In the genomic region with DNA sequence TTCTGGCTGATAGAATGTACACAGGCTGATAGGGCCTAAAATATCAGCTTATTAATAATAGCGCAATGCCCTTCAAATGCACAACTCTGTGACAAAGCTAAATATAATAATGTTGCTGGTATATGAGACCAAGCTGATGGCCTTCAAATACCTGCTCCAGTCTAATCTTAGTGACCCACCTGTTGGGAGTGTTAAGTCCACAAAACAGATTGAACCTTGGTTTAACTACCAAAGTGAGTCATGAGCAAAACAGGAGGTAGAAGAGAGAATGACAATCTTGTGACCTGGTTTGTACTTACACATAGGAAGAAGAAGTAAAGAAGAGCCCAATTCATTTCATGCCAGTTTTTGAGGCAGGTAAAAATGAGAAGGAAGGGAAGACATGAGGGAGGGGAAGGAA, we compare ENCODE assay signal across 17 cellular contexts.
A peak's percentile ranks its signal among the peaks of the same experiment; 100 is the strongest.
DNase-seq lines count a peak whose midpoint lies in the region; ATAC-seq and TF ChIP-seq lines count a peak whose summit lies in the region.
"Had no signal": no experiment of that assay in that cellular context is flagged by ENCODE, and none has a peak within 500 bp of the region (broad histone marks: within the 10 kb centered on the region; RNA-seq: fewer than 3 reads in every experiment).

No MANE protein-coding gene starts in this region.

- H3K27ac ChIP-seq in SJSA1 (peak overlapping the region; percentile 48), esophagus muscularis mucosa (replicated peaks in 1 of 4) (no peak overlapping the region)
- H3K27ac ChIP-seq: BLaER1 treated with 17β-estradiol and CSF1 and Interleukin-3, amounts not matched to agents 10 nM and 100 nM had no signal

- H3K4me3 Mint-ChIP-seq in progenitor cell of endocrine pancreas (ENCODE audit: low read depth) = no peak overlapping the region
- H3K4me3 Mint-ChIP-seq in activated naive CD4-positive, alpha-beta T cell treated with anti-CD3 and anti-CD28 coated beads, Interleukin-2, amount 10 ng/mL, durations not matched to agents 7 days and 5 days = no peak overlapping the region
- no peak overlapping the region for H3K4me3 Mint-ChIP-seq in effector memory CD8-positive, alpha-beta T cell
- H3K4me3 Mint-ChIP-seq in glutamatergic neuron (ENCODE audit: unreplicated experiment) = no peak overlapping the region
- H3K4me3 Mint-ChIP-seq: B cell; CD8-positive, alpha-beta T cell; GM23338 had no signal

- H3K9me3 ChIP-seq in SJSA1 (replicated peaks) (no peaks in the 10 kb centered on the region), esophagus muscularis mucosa (no peaks in the 10 kb centered on the region)
- H3K9me3 ChIP-seq: BLaER1 treated with 17β-estradiol and CSF1 and Interleukin-3, amounts not matched to agents 10 nM and 100 nM had no signal

- H3K4me1 Mint-ChIP-seq in progenitor cell of endocrine pancreas (ENCODE audit: low read depth) (peaks cover 3% of the 10 kb centered on the region), glutamatergic neuron (ENCODE audit: low read depth, unreplicated experiment) (no peaks in the 10 kb centered on the region)
- H3K4me1 Mint-ChIP-seq in activated naive CD4-positive, alpha-beta T cell treated with anti-CD3 and anti-CD28 coated beads, Interleukin-2, amount 10 ng/mL, durations not matched to agents 7 days and 5 days = no peaks in the 10 kb centered on the region
- no peaks in the 10 kb centered on the region for H3K4me1 Mint-ChIP-seq in effector memory CD8-positive, alpha-beta T cell (ENCODE audit: low read depth in 2 of 2)
- H3K4me1 Mint-ChIP-seq: B cell had no signal

- peaks cover 8% of the 10 kb centered on the region for H3K9me3 Mint-ChIP-seq in progenitor cell of endocrine pancreas (ENCODE audit: low read depth)
- H3K9me3 Mint-ChIP-seq in activated naive CD4-positive, alpha-beta T cell treated with anti-CD3 and anti-CD28 coated beads, Interleukin-2, amount 10 ng/mL, durations not matched to agents 7 days and 5 days = no peaks in the 10 kb centered on the region
- H3K9me3 Mint-ChIP-seq in effector memory CD8-positive, alpha-beta T cell = no peaks in the 10 kb centered on the region
- H3K9me3 Mint-ChIP-seq in glutamatergic neuron (ENCODE audit: unreplicated experiment) = peaks cover 2% of the 10 kb centered on the region
- H3K9me3 Mint-ChIP-seq: CD8-positive, alpha-beta T cell had no signal

- no peak for TF ChIP-seq EP300 in esophagus muscularis mucosa (IDR thresholded peaks at IDR 0.05)

- no peak for TF ChIP-seq POLR2A in esophagus muscularis mucosa (IDR thresholded peaks at IDR 0.05; ENCODE audit: low read depth)

- TF ChIP-seq CTCF in progenitor cell of endocrine pancreas (IDR thresholded peaks at IDR 0.05; ENCODE audit: unreplicated experiment) = no peak
- no peak for TF ChIP-seq CTCF in esophagus muscularis mucosa (IDR thresholded peaks at IDR 0.05)
- TF ChIP-seq CTCF in glutamatergic neuron (IDR thresholded peaks at IDR 0.05; ENCODE audit: partially characterized antibody, unreplicated experiment) = no peak

- ATAC-seq in effector memory CD8-positive, alpha-beta T cell (replicated peaks) = no peak
- ATAC-seq: CD8-positive, alpha-beta T cell; GM23338; K562 had no signal

- H3K36me3 ChIP-seq in SJSA1 (no peaks in the 10 kb centered on the region), esophagus muscularis mucosa (no peaks in the 10 kb centered on the region)
- H3K36me3 ChIP-seq: BLaER1 treated with 17β-estradiol and CSF1 and Interleukin-3, amounts not matched to agents 10 nM and 100 nM had no signal

- 100% methylated on average over 1 of the region's 1 CpG for WGBS in esophagus muscularis mucosa

- H3K27me3 ChIP-seq in SJSA1 (replicated peaks) = no peaks in the 10 kb centered on the region
- no peaks in the 10 kb centered on the region for H3K27me3 ChIP-seq in esophagus muscularis mucosa
- H3K27me3 ChIP-seq: BLaER1 treated with 17β-estradiol and CSF1 and Interleukin-3, amounts not matched to agents 10 nM and 100 nM had no signal

- H3K36me3 Mint-ChIP-seq in progenitor cell of endocrine pancreas (ENCODE audit: insufficient read depth) (peaks cover 6% of the 10 kb centered on the region), glutamatergic neuron (ENCODE audit: unreplicated experiment) (peaks cover 4% of the 10 kb centered on the region)
- H3K36me3 Mint-ChIP-seq in activated naive CD4-positive, alpha-beta T cell treated with anti-CD3 and anti-CD28 coated beads, Interleukin-2, amount 10 ng/mL, durations not matched to agents 7 days and 5 days = no peaks in the 10 kb centered on the region
- H3K36me3 Mint-ChIP-seq in effector memory CD8-positive, alpha-beta T cell (ENCODE audit: insufficient read depth) = no peaks in the 10 kb centered on the region
- H3K36me3 Mint-ChIP-seq: CD8-positive, alpha-beta T cell had no signal

- CTCF ChIA-PET in activated naive CD4-positive, alpha-beta T cell treated with anti-CD3 and anti-CD28 coated beads, Interleukin-2, amount 10 ng/mL, durations not matched to agents 7 days and 5 days (lab: Charles Lee) = no interaction called here

- DNase-seq in HT-29 (ENCODE audit: low spot score) (peak; percentile 42), SJSA1 (ENCODE audit: low read depth in 1 of 2, low spot score in 2 of 2) (no peak), myocyte (ENCODE audit: low read depth) (peak; percentile 1), progenitor cell of endocrine pancreas (ENCODE audit: low spot score, unreplicated experiment) (no peak), esophagus muscularis mucosa (ENCODE audit: extremely low spot score) (no peak), glutamatergic neuron (no peak)
- no peak for DNase-seq in activated naive CD4-positive, alpha-beta T cell treated with anti-CD3 and anti-CD28 coated beads, Interleukin-2, amount 10 ng/mL, durations not matched to agents 7 days and 5 days
- no peak for DNase-seq in effector memory CD8-positive, alpha-beta T cell
- DNase-seq: CD8-positive, alpha-beta T cell; DMS 273 treated with DMSO at 0.1 percent for 48 hours; DMS53; HCEC 1CT; IMR-90 had no signal

- H3K4me3 ChIP-seq in SJSA1 (no peak overlapping the region), esophagus muscularis mucosa (no peak overlapping the region)
- H3K4me3 ChIP-seq: BLaER1 treated with 17β-estradiol and CSF1 and Interleukin-3, amounts not matched to agents 10 nM and 100 nM; GM23338; K562 had no signal

- intact Hi-C loops in esophagus muscularis mucosa (cut with DNase I) = no loop called here

- H3K4me1 ChIP-seq in SJSA1 (replicated peaks) (peaks cover 8% of the 10 kb centered on the region; the same call in 1 of the 2 replicates), esophagus muscularis mucosa (no peaks in the 10 kb centered on the region)
- H3K4me1 ChIP-seq: BLaER1 treated with 17β-estradiol and CSF1 and Interleukin-3, amounts not matched to agents 10 nM and 100 nM had no signal

- H3K27me3 Mint-ChIP-seq in progenitor cell of endocrine pancreas = no peaks in the 10 kb centered on the region
- no peaks in the 10 kb centered on the region for H3K27me3 Mint-ChIP-seq in activated naive CD4-positive, alpha-beta T cell treated with anti-CD3 and anti-CD28 coated beads, Interleukin-2, amount 10 ng/mL, durations not matched to agents 7 days and 5 days
- no peaks in the 10 kb centered on the region for H3K27me3 Mint-ChIP-seq in effector memory CD8-positive, alpha-beta T cell
- H3K27me3 Mint-ChIP-seq in glutamatergic neuron (ENCODE audit: unreplicated experiment) = no peaks in the 10 kb centered on the region
- H3K27me3 Mint-ChIP-seq: B cell had no signal

- H3K27ac Mint-ChIP-seq in progenitor cell of endocrine pancreas (peak overlapping the region; percentile 3), glutamatergic neuron (ENCODE audit: unreplicated experiment) (no peak overlapping the region)
- H3K27ac Mint-ChIP-seq in activated naive CD4-positive, alpha-beta T cell treated with anti-CD3 and anti-CD28 coated beads, Interleukin-2, amount 10 ng/mL, durations not matched to agents 7 days and 5 days = no peak overlapping the region
- no peak overlapping the region for H3K27ac Mint-ChIP-seq in effector memory CD8-positive, alpha-beta T cell
- H3K27ac Mint-ChIP-seq: B cell; CD8-positive, alpha-beta T cell; GM23338 had no signal

Comparison
In these comparisons a context has a peak if more than half of its experiments do, and no peak if none do; other contexts are left out.
1. DNase-seq: peak in HT-29 (single experiment) and myocyte (single experiment); none in SJSA1 (0 of 2), progenitor cell of endocrine pancreas (single experiment), activated naive CD4-positive, alpha-beta T cell treated with anti-CD3 and anti-CD28 coated beads, Interleukin-2, amount 10 ng/mL, durations not matched to agents 7 days and 5 days (single experiment), esophagus muscularis mucosa (single experiment), effector memory CD8-positive, alpha-beta T cell (0 of 3) and glutamatergic neuron (single experiment).